In genomic region chr19:1417145-1417544, GRCh38 we compare ENCODE assay signal across 10 cellular contexts. TPM values are rescaled to one million over a fixed set of nuclear protein-coding genes. Genes with fewer than 3 reads are reported as not detected.
DNase-seq lines count a peak whose midpoint lies in the region; ATAC-seq and TF ChIP-seq lines count a peak whose summit lies in the region.
"Had no signal": no experiment of that assay in that cellular context is flagged by ENCODE, and none has a peak within 500 bp of the region (broad histone marks: within the 10 kb centered on the region; RNA-seq: fewer than 3 reads in every experiment).

No MANE protein-coding gene starts in this region.

- H3K4me3 ChIP-seq in hepatocyte: no peak overlapping the region
- H3K4me3 ChIP-seq in stomach smooth muscle (ENCODE audit: low read length in 2 of 2): no peak overlapping the region
- H3K4me3 ChIP-seq in heart right ventricle: no peak overlapping the region

- H2AFZ ChIP-seq in hepatocyte: no peak overlapping the region

- TF ChIP-seq CTCF in hepatocyte (IDR thresholded peaks at IDR 0.05; ENCODE audit: poor library complexity) (no peak), heart right ventricle (IDR thresholded peaks at IDR 0.05) (no peak)

- ATAC-seq in Right ventricle myocardium inferior (no peak), heart right ventricle (no peak)

- H4K20me1 ChIP-seq in hepatocyte (ENCODE audit: insufficient read depth, poor library complexity, severe bottlenecking): peaks cover 63% of the 10 kb centered on the region

- intact Hi-C loops in Right ventricle myocardium inferior (cut with DNase I) (no loop called here), heart right ventricle (cut with DNase I) (loop anchor here in 1 of 10 donors (10.0 kb wide), 1 partner anchor 142 kb away; the partner anchor contains the start of gene FAM174C)

- 92% methylated on average over 21 of the region's 21 CpGs for WGBS in hepatocyte (ENCODE audit: low lambda C conversion rate, missing lambda C conversion rate)
- WGBS in heart right ventricle, 2 donors: 82 to 84% methylated on average over 21 of the region's 21 CpGs

- no peaks in the 10 kb centered on the region for H3K9me3 ChIP-seq in hepatocyte (ENCODE audit: low read depth)
- no peaks in the 10 kb centered on the region for H3K9me3 ChIP-seq in stomach smooth muscle (ENCODE audit: control insufficient read depth in 2 of 2, low read length in 2 of 2)
- no peaks in the 10 kb centered on the region for H3K9me3 ChIP-seq in heart right ventricle

- peak; percentile 94 for DNase-seq in amniotic epithelial cell (ENCODE audit: low read depth)
- no peak for DNase-seq in hepatocyte (ENCODE audit: low spot score)
- no peak for DNase-seq in NCI-H1694 treated with DMSO at 0.1 percent for 48 hours (lab: John Stamatoyannopoulos, UW)
- no peak for DNase-seq in Right ventricle myocardium inferior (ENCODE audit: missing footprints)
- no peak for DNase-seq in heart right ventricle
- DNase-seq: activated CD4-positive, alpha-beta T cell treated with anti-CD3 and anti-CD28 coated beads, Interleukin-2, amount 50 U/mL, for 1 hour; NCI-H1048; OCI-M1; stimulated activated CD4-positive, alpha-beta T cell treated with anti-CD3 and anti-CD28 coated beads, Interleukin-4, amount 100 ng/mL, for 24 hours had no signal

- peaks cover 43% of the 10 kb centered on the region for H3K4me1 ChIP-seq in hepatocyte (ENCODE audit: insufficient read depth)
- H3K4me1 ChIP-seq in stomach smooth muscle (ENCODE audit: control insufficient read depth, insufficient read depth, low read length): peaks cover 42% of the 10 kb centered on the region
- peaks cover 42 to 73% (median 66%) of the 10 kb centered on the region in 9 donors for H3K4me1 ChIP-seq in heart right ventricle

- H3K4me2 ChIP-seq in hepatocyte: peak overlapping the region; percentile 75

- H3K36me3 ChIP-seq in hepatocyte (replicated peaks; ENCODE audit: insufficient read depth, low read depth): no peaks in the 10 kb centered on the region
- H3K36me3 ChIP-seq in stomach smooth muscle (ENCODE audit: control insufficient read depth in 2 of 2, insufficient read depth in 2 of 2, low read length in 2 of 2): peaks cover 24 to 30% of the 10 kb centered on the region in 2 donors
- peaks cover 5 to 74% (median 25%) of the 10 kb centered on the region in 9 donors for H3K36me3 ChIP-seq in heart right ventricle

- no peaks in the 10 kb centered on the region for H3K27me3 ChIP-seq in hepatocyte
- H3K27me3 ChIP-seq in stomach smooth muscle (ENCODE audit: control insufficient read depth in 1 of 2, insufficient read depth in 2 of 2, low read length in 2 of 2): no peaks in the 10 kb centered on the region
- no peaks in the 10 kb centered on the region for H3K27me3 ChIP-seq in heart right ventricle

- no peaks in the 10 kb centered on the region for H3K9me2 ChIP-seq in hepatocyte (replicated peaks; ENCODE audit: insufficient read depth)

- peaks cover 90% of the 10 kb centered on the region for H3K79me2 ChIP-seq in hepatocyte

- H3K9ac ChIP-seq in stomach smooth muscle (ENCODE audit: low read length in 2 of 2): no peak overlapping the region

- peak overlapping the region; percentile 99 for H3K27ac ChIP-seq in hepatocyte
- peak overlapping the region; percentile 62 for H3K27ac ChIP-seq in stomach smooth muscle (ENCODE audit: low read length)
- peak overlapping the region in 3 of 10 donors; percentile 66 to 85 (median 76) for H3K27ac ChIP-seq in heart right ventricle

RNA-seq across cellular contexts. Expression of gene DAZAP1, which starts 9.8 kb away (rescaled TPM):
- 42.4 and 46.8 TPM in 2 replicates for total RNA-seq in hepatocyte
- 35.8 and 37.9 TPM in 2 replicates for polyA plus RNA-seq in hepatocyte
- total RNA-seq in Right ventricle myocardium inferior: 88.4 TPM
- 100 to 1,000 TPM in 2 of 10 donors, 10 to 100 TPM in 8; 56.7 to 111 (median 73.8) TPM for total RNA-seq in heart right ventricle
- polyA plus RNA-seq in heart right ventricle: 10 to 100 TPM; 82.6 to 91.3 TPM

RNA-seq across cellular contexts. Expression of gene GAMT, which starts 15.8 kb away (rescaled TPM):
- total RNA-seq in hepatocyte (121 and 122 TPM in 2 replicates), Right ventricle myocardium inferior (85.8 TPM), heart right ventricle (10 to 100 TPM; 53.4 to 89.2 (median 72.1) TPM)
- polyA plus RNA-seq in hepatocyte (148 and 170 TPM in 2 replicates), heart right ventricle (100 to 1,000 TPM in 1 of 2 donors, 10 to 100 TPM in 1; 30.8 to 260 TPM)

RNA-seq across cellular contexts. Expression of gene RPS15, which starts 21.1 kb away (rescaled TPM):
- total RNA-seq in hepatocyte (1,556 and 1,885 TPM in 2 replicates), Right ventricle myocardium inferior (695 TPM), heart right ventricle (100 to 1,000 TPM; 480 to 720 (median 539) TPM)
- polyA plus RNA-seq in hepatocyte (938 and 950 TPM in 2 replicates), heart right ventricle (1,000 to 10,000 TPM; 2,400 to 3,724 TPM)

RNA-seq across cellular contexts. Expression of gene APC2, which starts 32.8 kb away (rescaled TPM):
- total RNA-seq in hepatocyte (0.24 and 1.2 TPM in 2 replicates), Right ventricle myocardium inferior (0.14 TPM), heart right ventricle (under 1 TPM in 9 of 10 donors, not detected in 1; 0.02 to 0.23 (median 0.08) TPM)
- polyA plus RNA-seq in hepatocyte (0.36 and 0.40 TPM in 2 replicates), heart right ventricle (under 1 TPM; 0.13 to 0.15 TPM)

RNA-seq across cellular contexts. Expression of gene NDUFS7, which starts 33.4 kb away (rescaled TPM):
- total RNA-seq in hepatocyte: 81.6 and 130 TPM in 2 replicates
- polyA plus RNA-seq in hepatocyte: 270 and 276 TPM in 2 replicates
- 443 TPM for total RNA-seq in Right ventricle myocardium inferior
- 100 to 1,000 TPM; 248 to 446 (median 377) TPM for total RNA-seq in heart right ventricle
- 100 to 1,000 TPM; 307 to 498 TPM for polyA plus RNA-seq in heart right ventricle
